25 cellular contexts compared by ENCODE assay signal in the genomic region with DNA sequence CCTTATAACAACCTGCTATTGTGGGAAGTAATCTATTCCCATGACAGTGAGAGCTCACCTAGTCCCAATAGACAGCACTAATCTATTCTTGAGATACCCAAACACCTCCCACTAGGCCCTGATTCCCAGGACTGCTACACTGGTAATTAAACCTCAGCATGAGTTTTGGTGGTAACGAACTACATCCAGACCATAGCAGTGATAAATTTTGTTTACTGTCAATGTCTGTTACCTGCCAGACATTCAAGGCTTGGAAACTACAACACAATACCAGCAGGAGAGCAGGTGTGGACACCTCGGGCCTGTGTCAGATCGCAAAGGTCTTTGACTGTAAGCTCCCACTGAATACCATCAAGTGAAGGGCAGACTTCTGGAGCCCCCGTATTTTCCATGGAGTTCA.
"Had no signal": no experiment of that assay in that cellular context is flagged by ENCODE, and none has a peak within 500 bp of the region (broad histone marks: within the 10 kb centered on the region; RNA-seq: fewer than 3 reads in every experiment).

No MANE protein-coding gene starts in this region.

- H3K4me3 ChIP-seq: coronary artery, dorsolateral prefrontal cortex, lower lobe of right lung, mucosa of descending colon, ovary, prostate gland, skin epidermis, thoracic aorta, uterus had no signal

- DNase-seq: activated CD4-positive, alpha-beta T cell treated with anti-CD3 and anti-CD28 coated beads for 4 hours; activated CD4-positive, alpha-beta T cell treated with anti-CD3 and anti-CD28 coated beads, Interleukin-2, amount 50 U/mL, for 4 hours; activated effector memory CD4-positive, alpha-beta T cell treated with Interleukin-2 at 50 U/mL for 16 hours; activated naive CD4-positive, alpha-beta T cell treated with Interleukin-2 at 50 U/mL for 16 hours; activated T-cell treated with anti-CD3 and anti-CD28 coated beads for 4 hours; aorta; dorsolateral prefrontal cortex; effector memory CD8-positive, alpha-beta T cell; foreskin fibroblast; head of caudate nucleus; hippocampal formation; immature natural killer cell; lower lobe of right lung; mucosa of descending colon; ovary; retina; stimulated activated CD4-positive, alpha-beta T cell treated with anti-CD3 and anti-CD28 coated beads, Interleukin-4, amount 100 ng/mL, for 24 hours; uterus had no signal

- ATAC-seq: effector memory CD8-positive, alpha-beta T cell; left lobe of liver; lower lobe of right lung; mucosa of descending colon; sciatic nerve; stimulated activated effector memory CD8-positive, alpha-beta T cell treated with anti-CD3 and anti-CD28 coated beads, Interleukin-12 subunit alpha, Interleukin-12 subunit beta, amount 100 ng/mL, for 72 hours had no signal

- H3K27me3 ChIP-seq: ovary, uterus had no signal

- H3K4me1 ChIP-seq: lower lobe of right lung, prostate gland, uterus had no signal

- H3K27ac ChIP-seq: coronary artery, dorsolateral prefrontal cortex, lower lobe of right lung, ovary, prostate gland, skin epidermis, thoracic aorta had no signal

- H3K9me3 ChIP-seq: lower lobe of right lung, mucosa of descending colon, ovary, prostate gland, thoracic aorta, uterus had no signal

- H3K36me3 ChIP-seq: lower lobe of right lung, ovary, prostate gland, thoracic aorta, uterus had no signal
